26 cellular contexts compared by ENCODE assay signal in the genomic region with DNA sequence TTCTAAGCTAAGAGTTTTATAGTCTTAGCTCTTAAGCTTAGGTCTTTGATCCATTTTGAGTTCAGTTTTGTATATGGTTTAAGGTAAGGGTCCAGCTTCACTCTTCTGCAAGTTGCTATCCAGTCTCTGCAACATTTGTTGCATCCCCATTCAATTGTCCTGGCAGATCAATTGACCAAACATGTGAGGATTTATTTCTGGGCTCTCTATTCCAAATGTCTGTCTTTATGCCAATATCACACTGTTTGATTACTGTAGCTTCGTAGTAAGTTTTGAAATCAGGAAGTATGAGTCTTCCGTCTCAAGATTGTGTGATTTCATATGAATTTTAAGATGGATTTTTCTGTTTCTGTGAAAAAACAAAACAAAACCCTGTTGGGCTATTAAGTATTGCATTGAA.
"Had no signal": no experiment of that assay in that cellular context is flagged by ENCODE, and none has a peak within 500 bp of the region (broad histone marks: within the 10 kb centered on the region; RNA-seq: fewer than 3 reads in every experiment).

No MANE protein-coding gene starts in this region.

- H3K27ac Mint-ChIP-seq: activated naive CD8-positive, alpha-beta T cell; activated T-cell treated with anti-CD3 and anti-CD28 coated beads, Interleukin-2, amount 50 U/mL, for 72 hours; nephron progenitor cell; stimulated activated naive CD8-positive, alpha-beta T cell treated with anti-CD3 and anti-CD28 coated beads, Interleukin-15, Interleukin-2, amounts not matched to agents 100 ng/mL and 50 ng/mL, for 24 hours had no signal

- H3K36me3 ChIP-seq: left ventricle myocardium inferior, thoracic aorta had no signal

- H3K9me3 Mint-ChIP-seq: activated T-cell treated with anti-CD3 and anti-CD28 coated beads, Interleukin-2, amount 50 U/mL, for 72 hours; central memory CD8-positive, alpha-beta T cell; stimulated activated naive CD8-positive, alpha-beta T cell treated with anti-CD3 and anti-CD28 coated beads, Interleukin-15, Interleukin-2, amounts not matched to agents 100 ng/mL and 50 ng/mL, for 24 hours had no signal

- H3K27me3 ChIP-seq: dorsolateral prefrontal cortex had no signal

- H3K4me3 Mint-ChIP-seq: activated naive CD8-positive, alpha-beta T cell; activated T-cell treated with anti-CD3 and anti-CD28 coated beads, Interleukin-2, amount 50 U/mL, for 72 hours; nephron progenitor cell; stimulated activated naive CD8-positive, alpha-beta T cell treated with anti-CD3 and anti-CD28 coated beads, Interleukin-15, Interleukin-2, amounts not matched to agents 100 ng/mL and 50 ng/mL, for 24 hours had no signal

- H3K27ac ChIP-seq: dorsolateral prefrontal cortex, left ventricle myocardium inferior, skin epidermis, thoracic aorta had no signal

- ATAC-seq: activated T-cell treated with anti-CD3 and anti-CD28 coated beads, Interleukin-2, amount 50 U/mL, for 72 hours; mucosa of descending colon; sciatic nerve had no signal

- H3K27me3 Mint-ChIP-seq: activated naive CD8-positive, alpha-beta T cell; central memory CD8-positive, alpha-beta T cell; stimulated activated naive CD8-positive, alpha-beta T cell treated with anti-CD3 and anti-CD28 coated beads, Interleukin-15, Interleukin-2, amounts not matched to agents 100 ng/mL and 50 ng/mL, for 24 hours had no signal

- H3K4me3 ChIP-seq: dorsolateral prefrontal cortex, left ventricle myocardium inferior, lung, mucosa of descending colon, skin epidermis, thoracic aorta had no signal

- DNase-seq: activated CD4-positive, alpha-beta T cell treated with anti-CD3 and anti-CD28 coated beads for 4 hours; activated CD4-positive, alpha-beta T cell treated with anti-CD3 and anti-CD28 coated beads, Interleukin-2, amount 50 U/mL, for 4 hours; activated naive CD4-positive, alpha-beta T cell; activated T-cell treated with anti-CD3 and anti-CD28 coated beads for 4 hours; activated T-cell treated with anti-CD3 and anti-CD28 coated beads, Interleukin-2, amount 50 U/mL, for 72 hours; anterior cingulate cortex; dorsolateral prefrontal cortex; effector memory CD4-positive, alpha-beta T cell; foreskin melanocyte; left ventricle myocardium inferior; mesendoderm; mucosa of descending colon; nephron progenitor cell; posterior cingulate gyrus; stimulated activated CD4-positive, alpha-beta T cell treated with anti-CD3 and anti-CD28 coated beads, Interleukin-12 subunit alpha, Interleukin-12 subunit beta, amount 100 ng/mL, for 4 hours; stimulated activated CD4-positive, alpha-beta T cell treated with anti-CD3 and anti-CD28 coated beads, Interleukin-4, amount 100 ng/mL, for 1 hour; SW 1271; T-helper 2 cell; trophoblast cell had no signal

- H3K9me3 ChIP-seq: left ventricle myocardium inferior, mucosa of descending colon, thoracic aorta had no signal
